Comparison of ENCODE assay signal across 25 cellular contexts in the genomic region with DNA sequence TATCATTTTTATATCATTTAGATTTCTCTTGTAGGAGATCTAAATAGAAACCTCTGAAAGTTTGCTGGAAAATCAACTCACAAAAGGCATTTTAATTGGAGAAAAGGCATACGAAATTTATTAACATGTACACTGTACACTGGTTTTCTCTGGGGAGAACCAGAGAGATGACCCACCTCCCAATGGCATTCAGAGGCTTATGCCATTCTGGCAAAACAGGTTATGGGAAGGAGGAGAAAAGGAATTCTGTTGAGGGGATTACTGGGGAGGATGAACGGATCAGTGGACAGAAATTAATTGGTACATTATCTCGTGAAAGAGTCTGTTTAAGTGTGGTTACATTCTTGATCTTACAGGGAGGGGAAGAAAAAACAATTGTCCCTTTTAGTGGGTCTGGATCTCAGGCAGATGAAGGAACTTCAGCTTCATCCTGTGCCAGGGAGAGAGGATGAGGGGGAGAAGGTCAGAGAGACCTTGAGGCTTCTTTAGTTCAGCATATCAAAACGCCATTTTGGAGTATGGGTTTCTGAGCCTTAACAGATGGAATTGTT. TPM values are rescaled to one million over a fixed set of nuclear protein-coding genes. Genes with fewer than 3 reads are reported as not detected.
DNase-seq lines count a peak whose midpoint lies in the region; ATAC-seq and TF ChIP-seq lines count a peak whose summit lies in the region.
"Had no signal": no experiment of that assay in that cellular context is flagged by ENCODE, and none has a peak within 500 bp of the region (broad histone marks: within the 10 kb centered on the region; RNA-seq: fewer than 3 reads in every experiment).

No MANE protein-coding gene starts in this region.

- ATAC-seq in activated T-cell treated with anti-CD3 and anti-CD28 coated beads, Interleukin-2, amount 50 U/mL, for 72 hours (replicated peaks in 1 of 2): no peak
- ATAC-seq in activated T-helper 17 cell treated with anti-CD3 and anti-CD28 coated beads, Interleukin-2, amount 50 U/mL, for 72 hours (replicated peaks): no peak
- ATAC-seq in naive B cell (ENCODE audit: low read depth in 2 of 2) (no peak), GM19035 (IDR thresholded peaks at IDR 0.05; ENCODE audit: unreplicated experiment) (no peak), HG03159 (IDR thresholded peaks at IDR 0.05; ENCODE audit: unreplicated experiment) (no peak)
- ATAC-seq: body of pancreas, K562 had no signal

- H3K27me3 Mint-ChIP-seq in activated T-cell treated with anti-CD3 and anti-CD28 coated beads, Interleukin-2, amount 50 U/mL, for 72 hours (ENCODE audit: low read depth): no peaks in the 10 kb centered on the region
- no peaks in the 10 kb centered on the region for H3K27me3 Mint-ChIP-seq in activated T-helper 17 cell treated with anti-CD3 and anti-CD28 coated beads, Interleukin-2, amount 50 U/mL, for 72 hours
- H3K27me3 Mint-ChIP-seq in naive B cell: no peaks in the 10 kb centered on the region
- H3K27me3 Mint-ChIP-seq in type B pancreatic cell: no peaks in the 10 kb centered on the region
- H3K27me3 Mint-ChIP-seq: activated naive CD8-positive, alpha-beta T cell treated with anti-CD3 and anti-CD28 coated beads, Interleukin-2, amount 10 ng/mL, durations not matched to agents 7 days and 5 days had no signal

- TF ChIP-seq CTCF in type B pancreatic cell (conservative IDR thresholded peaks at IDR 0.05): no peak

- H3K27ac Mint-ChIP-seq in activated T-cell treated with anti-CD3 and anti-CD28 coated beads, Interleukin-2, amount 50 U/mL, for 72 hours: peak overlapping the region; percentile 75
- H3K27ac Mint-ChIP-seq in activated T-helper 17 cell treated with anti-CD3 and anti-CD28 coated beads, Interleukin-2, amount 50 U/mL, for 72 hours: peak overlapping the region; percentile 97
- H3K27ac Mint-ChIP-seq in naive B cell (peak overlapping the region in 4 of 6 donors; percentile 43 to 87 (median 48)), type B pancreatic cell (peak overlapping the region; percentile 87)

- no peaks in the 10 kb centered on the region for H3K9me3 Mint-ChIP-seq in activated T-cell treated with anti-CD3 and anti-CD28 coated beads, Interleukin-2, amount 50 U/mL, for 72 hours
- no peaks in the 10 kb centered on the region for H3K9me3 Mint-ChIP-seq in activated T-helper 17 cell treated with anti-CD3 and anti-CD28 coated beads, Interleukin-2, amount 50 U/mL, for 72 hours
- H3K9me3 Mint-ChIP-seq in naive B cell (no peaks in the 10 kb centered on the region), type B pancreatic cell (no peaks in the 10 kb centered on the region)

- no peak for DNase-seq in activated T-cell treated with anti-CD3 and anti-CD28 coated beads, Interleukin-2, amount 50 U/mL, for 72 hours
- DNase-seq in activated T-cell treated with anti-CD3 and anti-CD28 coated beads, Interleukin-2, amount 50 U/mL, for 48 hours: no peak
- DNase-seq in naive B cell (no peak), type B pancreatic cell (ENCODE audit: extremely low spot score, unreplicated experiment) (no peak)
- DNase-seq in stimulated activated CD4-positive, alpha-beta T cell treated with anti-CD3 and anti-CD28 coated beads, Interleukin-4, amount 100 ng/mL, for 1 hour: no peak
- DNase-seq: activated CD4-positive, alpha-beta T cell treated with anti-CD3 and anti-CD28 coated beads, Interleukin-2, amount 50 U/mL, for 48 hours; activated naive CD8-positive, alpha-beta T cell treated with anti-CD3 and anti-CD28 coated beads, Interleukin-2, amount 10 ng/mL, durations not matched to agents 7 days and 5 days; activated T-cell treated with anti-CD3 and anti-CD28 coated beads for 4 hours; body of pancreas; DMS79; GOT3; head of caudate nucleus; midbrain; MM.1S; NCI-H1694; NCI-H226; NK-92 treated with Interleukin-12 subunit alpha and Interleukin-12 subunit beta, amount 100 ng/mL, for 24 hours; Peyer's patch; SJCRH30; spleen; stimulated activated CD4-positive, alpha-beta T cell treated with anti-CD3 and anti-CD28 coated beads, Interleukin-4, amount 100 ng/mL, for 4 hours had no signal

- H3K4me1 Mint-ChIP-seq in activated T-cell treated with anti-CD3 and anti-CD28 coated beads, Interleukin-2, amount 50 U/mL, for 72 hours (ENCODE audit: low read depth): peaks cover 90% of the 10 kb centered on the region
- peaks cover 38% of the 10 kb centered on the region for H3K4me1 Mint-ChIP-seq in activated T-helper 17 cell treated with anti-CD3 and anti-CD28 coated beads, Interleukin-2, amount 50 U/mL, for 72 hours
- H3K4me1 Mint-ChIP-seq in naive B cell: peaks cover 35 to 51% (median 40%) of the 10 kb centered on the region in 3 donors
- H3K4me1 Mint-ChIP-seq in type B pancreatic cell (ENCODE audit: unreplicated experiment): peaks cover 16% of the 10 kb centered on the region

- H3K4me3 Mint-ChIP-seq in activated T-cell treated with anti-CD3 and anti-CD28 coated beads, Interleukin-2, amount 50 U/mL, for 72 hours: no peak overlapping the region
- no peak overlapping the region for H3K4me3 Mint-ChIP-seq in activated T-helper 17 cell treated with anti-CD3 and anti-CD28 coated beads, Interleukin-2, amount 50 U/mL, for 72 hours
- H3K4me3 Mint-ChIP-seq in naive B cell (no peak overlapping the region), type B pancreatic cell (peak overlapping the region; percentile 65)
- H3K4me3 Mint-ChIP-seq: activated naive CD8-positive, alpha-beta T cell treated with anti-CD3 and anti-CD28 coated beads, Interleukin-2, amount 10 ng/mL, durations not matched to agents 7 days and 5 days had no signal

- peaks cover 4 to 28% of the 10 kb centered on the region in 2 donors for H3K36me3 Mint-ChIP-seq in activated T-cell treated with anti-CD3 and anti-CD28 coated beads, Interleukin-2, amount 50 U/mL, for 72 hours (ENCODE audit: insufficient read depth in 2 of 2)
- peaks cover 92% of the 10 kb centered on the region for H3K36me3 Mint-ChIP-seq in activated T-helper 17 cell treated with anti-CD3 and anti-CD28 coated beads, Interleukin-2, amount 50 U/mL, for 72 hours (ENCODE audit: low read depth)
- peaks cover 0 to 10% of the 10 kb centered on the region in 2 donors for H3K36me3 Mint-ChIP-seq in naive B cell
- H3K36me3 Mint-ChIP-seq in type B pancreatic cell: peaks cover 49% of the 10 kb centered on the region

RNA-seq across cellular contexts. Expression of gene RAB11A, which starts 16.5 kb away (rescaled TPM):
- 100 to 1,000 TPM; 137 to 145 TPM for total RNA-seq in activated T-cell treated with anti-CD3 and anti-CD28 coated beads, Interleukin-2, amount 50 U/mL, for 72 hours
- total RNA-seq in activated T-helper 17 cell treated with anti-CD3 and anti-CD28 coated beads, Interleukin-2, amount 50 U/mL, for 72 hours: 100 to 1,000 TPM; 108 to 143 TPM
- 100 to 1,000 TPM; 204 to 294 (median 234) TPM for polyA plus RNA-seq in naive B cell (ENCODE audit: low read depth in 6 of 6)
- total RNA-seq in type B pancreatic cell (ENCODE audit: low replicate concordance): 266 and 484 TPM in 2 replicates
